31 cellular contexts compared by ENCODE assay signal in genomic region chr9:129812385-129812784, GRCh38. TPM values are rescaled to one million over a fixed set of nuclear protein-coding genes. Genes with fewer than 3 reads are reported as not detected.
DNase-seq lines count a peak whose midpoint lies in the region; ATAC-seq, FAIRE-seq and TF ChIP-seq lines count a peak whose summit lies in the region.
"Had no signal": no experiment of that assay in that cellular context is flagged by ENCODE, and none has a peak within 500 bp of the region (broad histone marks: within the 10 kb centered on the region; RNA-seq: fewer than 3 reads in every experiment).

No MANE protein-coding gene starts in this region.

- H3K9ac ChIP-seq in H1 (replicated peaks in 1 of 4; ENCODE audit: extremely low read depth in 1 of 4, low read depth in 3 of 4, low read length in 3 of 4) = no peak overlapping the region

- H2AFZ ChIP-seq in H1 (ENCODE audit: low read length) = no peak overlapping the region

- no peak for TF ChIP-seq CTCF in Panc1 (IDR thresholded peaks at IDR 0.05)
- TF ChIP-seq CTCF in H1 (IDR thresholded peaks at IDR 0.05; ENCODE audit: control extremely low read depth in 1 of 3, insufficient read depth in 1 of 3, low read depth in 1 of 3, low read length in 3 of 3) = no peak
- TF ChIP-seq CTCF in left lung (IDR thresholded peaks at IDR 0.05) = no peak
- no peak for TF ChIP-seq CTCF in endothelial cell (IDR thresholded peaks at IDR 0.05; ENCODE audit: unreplicated experiment)

- no peak overlapping the region for H4K5ac ChIP-seq in H1 (ENCODE audit: insufficient read length, low read depth, low read length)

- H3K23me2 ChIP-seq in H1 (ENCODE audit: low read depth, low read length) = no peaks in the 10 kb centered on the region

- H2BK120ac ChIP-seq in H1 (replicated peaks; ENCODE audit: low read depth, low read length) = no peak overlapping the region

- TF ChIP-seq EP300 in H1 (IDR thresholded peaks at IDR 0.05; ENCODE audit: borderline replicate concordance in 1 of 2, low read depth in 2 of 2, low read length in 2 of 2) = no peak

- H3K4me3 Mint-ChIP-seq in activated T-cell treated with anti-CD3 and anti-CD28 coated beads, Interleukin-2, amount 50 U/mL, for 24 hours = no peak overlapping the region
- H3K4me3 Mint-ChIP-seq in endothelial cell (ENCODE audit: unreplicated experiment) = no peak overlapping the region
- H3K4me3 Mint-ChIP-seq: activated naive CD8-positive, alpha-beta T cell treated with anti-CD3 and anti-CD28 coated beads, Interleukin-2, amount 50 U/mL, for 24 hours; CD8-positive, alpha-beta T cell; H9; natural killer cell treated with Interleukin-12 subunit alpha and Interleukin-12 subunit beta and Interleukin-15 and Interleukin-18, amount 100 ng/mL, for 72 hours; T-helper 2 cell treated with Interferon-gamma antibody and Interleukin-4, amounts not matched to agents 5 μg/mL and 100 μg/mL, for 36 hours had no signal

- H3K4me1 ChIP-seq in Panc1 (ENCODE audit: control insufficient read depth, insufficient read depth, low read length) = no peaks in the 10 kb centered on the region
- no peaks in the 10 kb centered on the region; a peak in 1 of 7 replicates for H3K4me1 ChIP-seq in H1 (replicated peaks in 1 of 4; ENCODE audit: control insufficient read depth in 3 of 4, insufficient read depth in 4 of 4, low read length in 3 of 4)
- H3K4me1 ChIP-seq in small intestine (ENCODE audit: control insufficient read depth in 2 of 2, insufficient read depth in 1 of 2, low read depth in 1 of 2, low read length in 1 of 2) = peaks cover 0 to 3% of the 10 kb centered on the region in 2 donors
- peaks cover 0 to 25% of the 10 kb centered on the region in 2 donors for H3K4me1 ChIP-seq in left lung
- H3K4me1 ChIP-seq: esophagus squamous epithelium, foreskin keratinocyte, lower lobe of right lung, testis had no signal

- no peak overlapping the region for H3K23ac ChIP-seq in H1 (ENCODE audit: insufficient read length)

- H3K9me3 Mint-ChIP-seq in activated T-cell treated with anti-CD3 and anti-CD28 coated beads, Interleukin-2, amount 50 U/mL, for 24 hours = no peaks in the 10 kb centered on the region
- H3K9me3 Mint-ChIP-seq in endothelial cell (ENCODE audit: unreplicated experiment) = no peaks in the 10 kb centered on the region
- H3K9me3 Mint-ChIP-seq: activated naive CD8-positive, alpha-beta T cell treated with anti-CD3 and anti-CD28 coated beads, Interleukin-2, amount 50 U/mL, for 24 hours; CD8-positive, alpha-beta T cell; H9; natural killer cell treated with Interleukin-12 subunit alpha and Interleukin-12 subunit beta and Interleukin-15 and Interleukin-18, amount 100 ng/mL, for 72 hours; T-helper 2 cell treated with Interferon-gamma antibody and Interleukin-4, amounts not matched to agents 5 μg/mL and 100 μg/mL, for 36 hours had no signal

- POLR2A ChIA-PET in Panc1 (lab: Charles Lee) (no interaction called here), H1 (lab: Charles Lee; ENCODE audit: partially characterized antibody) (interaction anchor here (1.0 to 3.7 kb wide), 2 partner anchors 9 kb away, joined by 3 to 20 read pairs; partner anchors contain the start of gene TOR1B)

- H3K4me2 ChIP-seq in H1 (ENCODE audit: insufficient read depth in 1 of 2, low read depth in 2 of 2, low read length in 2 of 2) = no peak overlapping the region

- no peaks in the 10 kb centered on the region for H3K79me2 ChIP-seq in H1 (ENCODE audit: control insufficient read depth in 1 of 2, insufficient read depth in 2 of 2, low read length in 2 of 2)

- H3K56ac ChIP-seq in H1 (replicated peaks; ENCODE audit: insufficient read length, low read depth, low read length) = no peak overlapping the region

- H3K36me3 ChIP-seq in Panc1 (ENCODE audit: control insufficient read depth, insufficient read depth, low read length) (no peaks in the 10 kb centered on the region), H1 (ENCODE audit: control insufficient read depth in 2 of 4, insufficient read depth in 4 of 4, low read length in 3 of 4) (peaks cover 7 to 41% (median 18%) of the 10 kb centered on the region in 4 experiments), small intestine (ENCODE audit: control insufficient read depth in 2 of 2, insufficient read depth in 2 of 2, low read length in 2 of 2) (peaks cover 12 to 14% of the 10 kb centered on the region in 2 donors), left lung (peaks cover 0 to 92% of the 10 kb centered on the region in 2 donors)

- in situ Hi-C loops in Panc1 (cut with HindIII; ENCODE audit: low pct_unique_long_range_greater_than_20kb, low sequenced_read_pairs) = no loop called here

- H3K4ac ChIP-seq in H1 (replicated peaks; ENCODE audit: insufficient read length, low read depth, low read length) = no peak overlapping the region

- H3K27me3 ChIP-seq in Panc1 (ENCODE audit: control insufficient read depth, insufficient read depth, low read length) = no peaks in the 10 kb centered on the region
- no peaks in the 10 kb centered on the region for H3K27me3 ChIP-seq in H1 (replicated peaks in 1 of 4; ENCODE audit: control insufficient read depth in 3 of 4, extremely low read depth in 1 of 4, insufficient read depth in 3 of 4, low read length in 3 of 4)
- H3K27me3 ChIP-seq in small intestine (ENCODE audit: control insufficient read depth in 2 of 2, insufficient read depth in 2 of 2, low read length in 2 of 2) = no peaks in the 10 kb centered on the region
- H3K27me3 ChIP-seq in left lung = no peaks in the 10 kb centered on the region
- H3K27me3 ChIP-seq: esophagus squamous epithelium, foreskin keratinocyte, pancreas, testis had no signal

- H4K8ac ChIP-seq in H1 (ENCODE audit: extremely low read depth, insufficient read depth, low read length) = peak overlapping the region; percentile 87

- FAIRE-seq in H1 (lab: Jason Lieb, UNC) (no peak), small intestine (lab: Jason Lieb, UNC) (no peak)
- FAIRE-seq: GM12892, pancreas had no signal

- H3K9me3 ChIP-seq in Panc1 (ENCODE audit: control insufficient read depth, insufficient read depth, low read depth, low read length) (no peaks in the 10 kb centered on the region), H1 (ENCODE audit: insufficient read depth in 2 of 2, low read depth in 1 of 2, low read length in 1 of 2) (no peaks in the 10 kb centered on the region), small intestine (ENCODE audit: control insufficient read depth, low read depth) (no peaks in the 10 kb centered on the region), left lung (no peaks in the 10 kb centered on the region)
- H3K9me3 ChIP-seq: esophagus squamous epithelium, lower lobe of right lung, pancreas, testis had no signal

- ATAC-seq in Panc1 = peak; percentile 30
- no peak for ATAC-seq in left lung
- ATAC-seq: CD8-positive, alpha-beta T cell; foreskin keratinocyte; lower lobe of right lung; Right ventricle myocardium inferior had no signal

- H3K36me3 Mint-ChIP-seq in activated T-cell treated with anti-CD3 and anti-CD28 coated beads, Interleukin-2, amount 50 U/mL, for 24 hours (ENCODE audit: low read depth) = peaks cover 97% of the 10 kb centered on the region
- H3K36me3 Mint-ChIP-seq in endothelial cell (ENCODE audit: low read depth, unreplicated experiment) = peaks cover 48% of the 10 kb centered on the region

- no peaks in the 10 kb centered on the region for H3K27me3 Mint-ChIP-seq in activated T-cell treated with anti-CD3 and anti-CD28 coated beads, Interleukin-2, amount 50 U/mL, for 24 hours
- H3K27me3 Mint-ChIP-seq in endothelial cell (ENCODE audit: unreplicated experiment) = peaks cover 5% of the 10 kb centered on the region
- H3K27me3 Mint-ChIP-seq: activated naive CD8-positive, alpha-beta T cell treated with anti-CD3 and anti-CD28 coated beads, Interleukin-2, amount 50 U/mL, for 24 hours; natural killer cell treated with Interleukin-12 subunit alpha and Interleukin-12 subunit beta and Interleukin-15 and Interleukin-18, amount 100 ng/mL, for 72 hours had no signal

- H3K4me3 ChIP-seq in Panc1 (ENCODE audit: low read depth in 2 of 2, low read length in 2 of 2) = no peak overlapping the region
- no peak overlapping the region for H3K4me3 ChIP-seq in H1 (ENCODE audit: extremely low read depth in 1 of 4, insufficient read depth in 2 of 4, low read depth in 3 of 4, low read length in 4 of 4)
- no peak overlapping the region for H3K4me3 ChIP-seq in small intestine (ENCODE audit: low read depth in 1 of 2, low read length in 2 of 2)
- H3K4me3 ChIP-seq in left lung = no peak overlapping the region
- H3K4me3 ChIP-seq: esophagus squamous epithelium, lower lobe of right lung, pancreas, skin epidermis, testis had no signal

- H2BK15ac ChIP-seq in H1 (ENCODE audit: low read length) = no peak overlapping the region

- DNase-seq in activated T-cell treated with anti-CD3 and anti-CD28 coated beads, Interleukin-2, amount 50 U/mL, for 24 hours = no peak
- DNase-seq in activated T-cell treated with anti-CD3 and anti-CD28 coated beads for 4 hours = no peak
- no peak for DNase-seq in Panc1 (ENCODE audit: low read depth, low spot score)
- DNase-seq in H1 (ENCODE audit: low read depth in 1 of 2, low spot score in 2 of 2) = no peak
- peak; percentile 58 for DNase-seq in small intestine
- no peak for DNase-seq in left lung
- DNase-seq in central memory CD4-positive, alpha-beta T cell = no peak
- no peak for DNase-seq in endothelial cell (ENCODE audit: low spot score)
- DNase-seq: activated CD8-positive, alpha-beta memory T cell treated with anti-CD3 and anti-CD28 coated beads for 24 hours; activated gamma-delta T cell treated with Interleukin-2 at 50 U/mL for 16 hours; activated naive CD8-positive, alpha-beta T cell treated with anti-CD3 and anti-CD28 coated beads, Interleukin-2, amount 50 U/mL, for 24 hours; caudate nucleus; CD8-positive, alpha-beta T cell; DMS 273 treated with DMSO at 0.1 percent for 48 hours; esophagus squamous epithelium; foreskin keratinocyte; H9; head of caudate nucleus; KG1; lower lobe of right lung; NCI-H1417; NCI-H2029 treated with DMSO at 0.1 percent for 48 hours; pancreas; retina; stimulated activated naive CD4-positive, alpha-beta T cell treated with Interleukin-2 at 50 U/mL for 16 hours; testis had no signal

- H3K27ac ChIP-seq in Panc1 (ENCODE audit: low read length) = no peak overlapping the region
- no peak overlapping the region for H3K27ac ChIP-seq in H1 (ENCODE audit: low read depth, low read length)
- peak overlapping the region in 1 of 2 donors; percentile 22 for H3K27ac ChIP-seq in small intestine (ENCODE audit: low read depth in 1 of 2, low read length in 1 of 2)
- no peak overlapping the region for H3K27ac ChIP-seq in left lung
- H3K27ac ChIP-seq: esophagus squamous epithelium, foreskin keratinocyte, lower lobe of right lung, skin epidermis, testis had no signal

- peak overlapping the region; percentile 77 for H3K27ac Mint-ChIP-seq in activated T-cell treated with anti-CD3 and anti-CD28 coated beads, Interleukin-2, amount 50 U/mL, for 24 hours
- no peak overlapping the region for H3K27ac Mint-ChIP-seq in endothelial cell (ENCODE audit: unreplicated experiment)
- H3K27ac Mint-ChIP-seq: activated naive CD8-positive, alpha-beta T cell treated with anti-CD3 and anti-CD28 coated beads, Interleukin-2, amount 50 U/mL, for 24 hours; CD8-positive, alpha-beta T cell had no signal

- no peaks in the 10 kb centered on the region; the same call in 1 of the 2 replicates for H3K79me1 ChIP-seq in H1 (ENCODE audit: low read depth, low read length)

- TF ChIP-seq RAD21 in H1 (IDR thresholded peaks at IDR 0.05 in 1 of 2, conservative IDR thresholded peaks at IDR 0.05 in 1 of 2; ENCODE audit: low read depth in 2 of 2, low read length in 2 of 2) = no peak

- H2BK20ac ChIP-seq in H1 (ENCODE audit: low read length) = no peak overlapping the region

- H2BK5ac ChIP-seq in H1 (ENCODE audit: low read depth, low read length) = no peak overlapping the region

- peaks cover 29% of the 10 kb centered on the region for H3K4me1 Mint-ChIP-seq in activated T-cell treated with anti-CD3 and anti-CD28 coated beads, Interleukin-2, amount 50 U/mL, for 24 hours (ENCODE audit: low read depth)
- peaks cover 14% of the 10 kb centered on the region for H3K4me1 Mint-ChIP-seq in endothelial cell (ENCODE audit: unreplicated experiment)
- H3K4me1 Mint-ChIP-seq: H9 had no signal

- no peak overlapping the region for H3K14ac ChIP-seq in H1 (ENCODE audit: insufficient read length)

- H3K18ac ChIP-seq in H1 (ENCODE audit: extremely low read depth, low read length) = no peak overlapping the region

- 84% methylated on average over 9 of the region's 9 CpGs; no CpG with 5 or more reads in 1 of the 2 experiments for WGBS in H1 (ENCODE audit: extremely low coverage in 1 of 2, insufficient coverage in 1 of 2, insufficient read length in 1 of 2, insufficient replicate concordance in 2 of 2, low coverage in 1 of 2, low lambda C conversion rate in 2 of 2, missing lambda C conversion rate in 1 of 2), 2 experiments
- WGBS in small intestine, 3 donors = 21 to 65% (median 59%) methylated on average over 9 of the region's 9 CpGs

- intact Hi-C loops in Panc1 (cut with micrococcal nuclease; ENCODE audit: unreplicated experiment) (no loop called here), left lung (cut with DNase I) (no loop called here)

- CTCF ChIA-PET in Panc1 (lab: Charles Lee) (no interaction called here), H1 (lab: Charles Lee; ENCODE audit: partially characterized antibody) (interaction anchor here (1.3 kb wide), 1 partner anchor 353 kb away, joined by 3 read pairs; no protein-coding TSS in a partner anchor)

- H2AK5ac ChIP-seq in H1 (ENCODE audit: low read depth, low read length) = no peak overlapping the region

- no peak overlapping the region for H4K91ac ChIP-seq in H1 (replicated peaks; ENCODE audit: insufficient read length, low read length)

- no peak overlapping the region for H2BK12ac ChIP-seq in H1 (ENCODE audit: low read depth, low read length)

- no TSS peak for BruUV-seq in Panc1 (replicated peaks; lab: Mats Ljungman, UMichigan)

- TF ChIP-seq POLR2A in H1 (IDR thresholded peaks at IDR 0.05; ENCODE audit: control extremely low read depth in 1 of 2, low read depth in 2 of 2, low read length in 2 of 2) = no peak

- peaks cover 3 to 19% of the 10 kb centered on the region in 2 experiments for H4K20me1 ChIP-seq in H1 (replicated peaks in 1 of 2; ENCODE audit: control insufficient read depth in 1 of 2, insufficient read depth in 2 of 2, low read length in 2 of 2)

RNA-seq across cellular contexts. Expression of gene TOR1B, which starts 9.4 kb away (rescaled TPM):
- total RNA-seq in Panc1 (2021; ENCODE audit: unreplicated experiment) (37.6 TPM), left lung (10 to 100 TPM; 26.1 to 32.1 TPM), endothelial cell (ENCODE audit: unreplicated experiment) (22.8 TPM)
- polyA plus RNA-seq in Panc1 (2012; ENCODE audit: insufficient read length) = 26.7 TPM
- 17.4 and 19.2 TPM in 2 replicates for total RNA-seq in H1 (2021; fragmentation: NEBNext Ultra II Directional; extraction: Animal tissue kit (Norgen Biotek cat#: 25700))
- polyA plus RNA-seq in H1 (2011; rRNA removed) (11.4 and 13.4 TPM in 2 replicates), small intestine (10 to 100 TPM in 2 of 3 donors, 1 to 10 TPM in 1; 7.0 to 22.9 (median 12.1) TPM)
- 15.3 TPM for polyA plus RNA-seq in H1 (2011; cell fraction: cytosol; rRNA removed)
- polyA plus RNA-seq in H1 (2011; cell fraction: nucleus; rRNA removed) = 14.0 TPM
- 12.5 to 14.1 TPM (median 13.7 TPM) in 4 replicates for polyA plus RNA-seq in H1 (2012, experiment 1 of 2)
- polyA plus RNA-seq in H1 (2012, experiment 2 of 2) = 8.6 TPM
- polyA plus RNA-seq in H1 (2013, experiment 1 of 2) = 18.0 TPM
- 20.0 TPM for polyA plus RNA-seq in H1 (2013, experiment 2 of 2)
- polyA minus RNA-seq in H1 (2011; rRNA and poly(A)+ RNA removed) = 11.8 and 18.7 TPM in 2 replicates
- 8.9 TPM for polyA minus RNA-seq in H1 (2011; cell fraction: cytosol; rRNA and poly(A)+ RNA removed)
- 12.2 TPM for polyA minus RNA-seq in H1 (2011; cell fraction: nucleus; rRNA and poly(A)+ RNA removed)

RNA-seq across cellular contexts. Expression of gene TOR1A, which starts 11.6 kb away (rescaled TPM):
- total RNA-seq in Panc1 (2021; ENCODE audit: unreplicated experiment) = 33.6 TPM
- polyA plus RNA-seq in Panc1 (2012; ENCODE audit: insufficient read length) = 27.9 TPM
- 32.7 and 37.6 TPM in 2 replicates for total RNA-seq in H1 (2021; fragmentation: NEBNext Ultra II Directional; extraction: Animal tissue kit (Norgen Biotek cat#: 25700))
- 46.6 and 46.7 TPM in 2 replicates for polyA plus RNA-seq in H1 (2011; rRNA removed)
- polyA plus RNA-seq in H1 (2011; cell fraction: cytosol; rRNA removed) = 52.9 TPM
- 30.3 TPM for polyA plus RNA-seq in H1 (2011; cell fraction: nucleus; rRNA removed)
- 36.1 to 37.5 TPM (median 36.5 TPM) in 4 replicates for polyA plus RNA-seq in H1 (2012, experiment 1 of 2)
- polyA plus RNA-seq in H1 (2012, experiment 2 of 2) = 39.5 TPM
- polyA plus RNA-seq in H1 (2013, experiment 1 of 2) = 52.1 TPM
- 59.4 TPM for polyA plus RNA-seq in H1 (2013, experiment 2 of 2)
- 44.0 and 50.0 TPM in 2 replicates for polyA minus RNA-seq in H1 (2011; rRNA and poly(A)+ RNA removed)
- polyA minus RNA-seq in H1 (2011; cell fraction: cytosol; rRNA and poly(A)+ RNA removed) = 25.8 TPM
- 24.8 TPM for polyA minus RNA-seq in H1 (2011; cell fraction: nucleus; rRNA and poly(A)+ RNA removed)
- polyA plus RNA-seq in small intestine = 10 to 100 TPM; 16.3 to 29.4 (median 16.8) TPM
- total RNA-seq in left lung = 10 to 100 TPM; 32.0 to 38.5 TPM
- 58.0 TPM for total RNA-seq in endothelial cell (ENCODE audit: unreplicated experiment)

RNA-seq across cellular contexts. Expression of gene C9orf78, which starts 22.7 kb away (rescaled TPM):
- total RNA-seq in Panc1 (2021; ENCODE audit: unreplicated experiment) = 33.6 TPM
- polyA plus RNA-seq in Panc1 (2012; ENCODE audit: insufficient read length) = 55.0 TPM
- 40.6 and 47.7 TPM in 2 replicates for total RNA-seq in H1 (2021; fragmentation: NEBNext Ultra II Directional; extraction: Animal tissue kit (Norgen Biotek cat#: 25700))
- 16.7 and 17.4 TPM in 2 replicates for polyA plus RNA-seq in H1 (2011; rRNA removed)
- polyA plus RNA-seq in H1 (2011; cell fraction: cytosol; rRNA removed) = 41.3 TPM
- 7.4 TPM for polyA plus RNA-seq in H1 (2011; cell fraction: nucleus; rRNA removed)
- 50.4 to 64.0 TPM (median 54.5 TPM) in 4 replicates for polyA plus RNA-seq in H1 (2012, experiment 1 of 2)
- 10.5 TPM for polyA plus RNA-seq in H1 (2012, experiment 2 of 2)
- 32.3 TPM for polyA plus RNA-seq in H1 (2013, experiment 1 of 2)
- 35.3 TPM for polyA plus RNA-seq in H1 (2013, experiment 2 of 2)
- 5.0 and 8.7 TPM in 2 replicates for polyA minus RNA-seq in H1 (2011; rRNA and poly(A)+ RNA removed)
- 17.6 TPM for polyA minus RNA-seq in H1 (2011; cell fraction: cytosol; rRNA and poly(A)+ RNA removed)
- polyA minus RNA-seq in H1 (2011; cell fraction: nucleus; rRNA and poly(A)+ RNA removed) = 6.8 TPM
- polyA plus RNA-seq in small intestine = 10 to 100 TPM; 58.3 to 62.6 (median 60.5) TPM
- total RNA-seq in left lung = 10 to 100 TPM; 30.1 to 31.8 TPM
- total RNA-seq in endothelial cell (ENCODE audit: unreplicated experiment) = 29.1 TPM

RNA-seq across cellular contexts. Expression of gene USP20, which starts 22.9 kb away (rescaled TPM):
- total RNA-seq in Panc1 (2021; ENCODE audit: unreplicated experiment) = 14.4 TPM
- 18.9 TPM for polyA plus RNA-seq in Panc1 (2012; ENCODE audit: insufficient read length)
- 13.4 and 17.9 TPM in 2 replicates for total RNA-seq in H1 (2021; fragmentation: NEBNext Ultra II Directional; extraction: Animal tissue kit (Norgen Biotek cat#: 25700))
- polyA plus RNA-seq in H1 (2011; rRNA removed) = 23.0 and 35.0 TPM in 2 replicates
- 19.8 TPM for polyA plus RNA-seq in H1 (2011; cell fraction: cytosol; rRNA removed)
- polyA plus RNA-seq in H1 (2011; cell fraction: nucleus; rRNA removed) = 91.3 TPM
- 14.6 to 23.3 TPM (median 18.9 TPM) in 4 replicates for polyA plus RNA-seq in H1 (2012, experiment 1 of 2)
- polyA plus RNA-seq in H1 (2012, experiment 2 of 2) = 11.5 TPM
- polyA plus RNA-seq in H1 (2013, experiment 1 of 2) = 7.0 TPM
- 5.9 TPM for polyA plus RNA-seq in H1 (2013, experiment 2 of 2)
- polyA minus RNA-seq in H1 (2011; rRNA and poly(A)+ RNA removed) = 12.4 and 12.7 TPM in 2 replicates
- polyA minus RNA-seq in H1 (2011; cell fraction: cytosol; rRNA and poly(A)+ RNA removed) = 15.6 TPM
- polyA minus RNA-seq in H1 (2011; cell fraction: nucleus; rRNA and poly(A)+ RNA removed) = 11.1 TPM
- polyA plus RNA-seq in small intestine = 10 to 100 TPM; 16.9 to 47.0 (median 23.9) TPM
- 10 to 100 TPM; 21.0 to 22.9 TPM for total RNA-seq in left lung
- 21.7 TPM for total RNA-seq in endothelial cell (ENCODE audit: unreplicated experiment)

RNA-seq across cellular contexts. Expression of gene PTGES, which starts 59.5 kb away (rescaled TPM):
- total RNA-seq in Panc1 (2021; ENCODE audit: unreplicated experiment) (1.1 TPM), left lung (1 to 10 TPM; 3.2 to 9.8 TPM), endothelial cell (ENCODE audit: unreplicated experiment) (0.15 TPM)
- 1.3 TPM for polyA plus RNA-seq in Panc1 (2012; ENCODE audit: insufficient read length)
- 3.2 TPM in 2 replicates for total RNA-seq in H1 (2021; fragmentation: NEBNext Ultra II Directional; extraction: Animal tissue kit (Norgen Biotek cat#: 25700))
- polyA plus RNA-seq in H1 (2011; rRNA removed) (5.1 and 5.4 TPM in 2 replicates), small intestine (1 to 10 TPM in 2 of 3 donors, not detected in 1; 1.6 to 8.4 TPM)
- 4.7 TPM for polyA plus RNA-seq in H1 (2011; cell fraction: cytosol; rRNA removed)
- 1.7 TPM for polyA plus RNA-seq in H1 (2011; cell fraction: nucleus; rRNA removed)
- 4.0 to 4.8 TPM (median 4.4 TPM) in 4 replicates for polyA plus RNA-seq in H1 (2012, experiment 1 of 2)
- polyA plus RNA-seq in H1 (2012, experiment 2 of 2) = 4.2 TPM
- polyA plus RNA-seq in H1 (2013, experiment 1 of 2) = 4.3 TPM
- 5.6 TPM for polyA plus RNA-seq in H1 (2013, experiment 2 of 2)
- polyA minus RNA-seq in H1 (2011; rRNA and poly(A)+ RNA removed) = 3.7 and 4.1 TPM in 2 replicates
- 4.0 TPM for polyA minus RNA-seq in H1 (2011; cell fraction: cytosol; rRNA and poly(A)+ RNA removed)
- polyA minus RNA-seq in H1 (2011; cell fraction: nucleus; rRNA and poly(A)+ RNA removed) = 2.9 TPM
- total RNA-seq: natural killer cell treated with Interleukin-12 subunit alpha and Interleukin-12 subunit beta and Interleukin-15 and Interleukin-18, amount 100 ng/mL, for 72 hours had no signal
